ENCODE assay signal across 17 cellular contexts in genomic region chr2:133130548-133131246, GRCh38.
A peak's percentile ranks its signal among the peaks of the same experiment; 100 is the strongest.
DNase-seq lines count a peak whose midpoint lies in the region; ATAC-seq, FAIRE-seq and TF ChIP-seq lines count a peak whose summit lies in the region.
"Had no signal": no experiment of that assay in that cellular context is flagged by ENCODE, and none has a peak within 500 bp of the region (broad histone marks: within the 10 kb centered on the region; RNA-seq: fewer than 3 reads in every experiment).

No MANE protein-coding gene starts in this region.

- intact Hi-C loops in naive thymus-derived CD4-positive, alpha-beta T cell (cut with micrococcal nuclease): no loop called here

- H3K36me3 ChIP-seq in BE2C: no peaks in the 10 kb centered on the region
- H3K36me3 ChIP-seq in naive thymus-derived CD4-positive, alpha-beta T cell (ENCODE audit: control insufficient read depth in 2 of 3, insufficient read depth in 3 of 3, low read length in 3 of 3): no peaks in the 10 kb centered on the region
- H3K36me3 ChIP-seq: vagina had no signal

- DNase-seq in GM04504 (ENCODE audit: low read depth) (peak; percentile 4), LHCN-M2 (ENCODE audit: low read depth) (peak; percentile 68), amniotic epithelial cell (ENCODE audit: low read depth) (peak; percentile 33), pons (ENCODE audit: low spot score) (peak; percentile 28), BE2C (no peak), D721Med (ENCODE audit: insufficient read length, low spot score) (no peak)
- no peak for DNase-seq in naive thymus-derived CD4-positive, alpha-beta T cell
- DNase-seq: activated CD8-positive, alpha-beta memory T cell treated with anti-CD3 and anti-CD28 coated beads, Interleukin-2, amount 50 U/mL, for 48 hours; CD8-positive, alpha-beta T cell; HFFc6; hippocampal formation; NCI-H2171 treated with DMSO at 0.1 percent for 48 hours; nephron progenitor cell; right cardiac atrium; stimulated activated CD4-positive, alpha-beta T cell treated with anti-CD3 and anti-CD28 coated beads, Interleukin-2, amount 100 ng/mL, for 48 hours had no signal

- H3K4me3 ChIP-seq in BE2C (ENCODE audit: low read depth, low read length): no peak overlapping the region
- H3K4me3 ChIP-seq in naive thymus-derived CD4-positive, alpha-beta T cell (ENCODE audit: low read length): no peak overlapping the region
- H3K4me3 ChIP-seq: vagina had no signal

- H3K9me3 Mint-ChIP-seq in naive thymus-derived CD4-positive, alpha-beta T cell: peaks cover 0 to 13% (median 0%) of the 10 kb centered on the region in 11 donors
- H3K9me3 Mint-ChIP-seq: CD8-positive, alpha-beta T cell; HFFc6; nephron progenitor cell had no signal

- no peak for ATAC-seq in naive thymus-derived CD4-positive, alpha-beta T cell
- ATAC-seq: CD8-positive, alpha-beta T cell had no signal

- H3K4me1 ChIP-seq in BE2C: no peaks in the 10 kb centered on the region
- no peaks in the 10 kb centered on the region for H3K4me1 ChIP-seq in naive thymus-derived CD4-positive, alpha-beta T cell (ENCODE audit: control insufficient read depth in 2 of 2, insufficient read depth in 2 of 2, low read length in 2 of 2)
- H3K4me1 ChIP-seq: vagina had no signal

- H3K4me1 Mint-ChIP-seq in naive thymus-derived CD4-positive, alpha-beta T cell: no peaks in the 10 kb centered on the region
- H3K4me1 Mint-ChIP-seq: nephron progenitor cell had no signal

- CTCF ChIA-PET in naive thymus-derived CD4-positive, alpha-beta T cell (lab: Charles Lee): no interaction called here

- POLR2A ChIA-PET in naive thymus-derived CD4-positive, alpha-beta T cell (lab: Charles Lee): no interaction called here

- H3K36me3 Mint-ChIP-seq in naive thymus-derived CD4-positive, alpha-beta T cell: no peaks in the 10 kb centered on the region
- H3K36me3 Mint-ChIP-seq: activated naive CD8-positive, alpha-beta T cell; CD8-positive, alpha-beta T cell had no signal

- FAIRE-seq in D721Med (lab: Jason Lieb, UNC): no peak

- H3K4me3 Mint-ChIP-seq in naive thymus-derived CD4-positive, alpha-beta T cell: no peak overlapping the region
- H3K4me3 Mint-ChIP-seq: activated naive CD8-positive, alpha-beta T cell; CD8-positive, alpha-beta T cell; HFFc6; nephron progenitor cell had no signal

- no peak overlapping the region for H3K27ac ChIP-seq in naive thymus-derived CD4-positive, alpha-beta T cell (ENCODE audit: low read depth, low read length)
- H3K27ac ChIP-seq: vagina had no signal

- H3K9me3 ChIP-seq in BE2C: no peaks in the 10 kb centered on the region
- no peaks in the 10 kb centered on the region for H3K9me3 ChIP-seq in naive thymus-derived CD4-positive, alpha-beta T cell (ENCODE audit: control insufficient read depth in 2 of 3, low read length in 3 of 3)
- H3K9me3 ChIP-seq: vagina had no signal

- TF ChIP-seq CTCF in BE2C (IDR thresholded peaks at IDR 0.05; ENCODE audit: low read depth, low read length) (no peak), D721Med (IDR thresholded peaks at IDR 0.05; ENCODE audit: insufficient read depth, missing control alignments) (no peak)

- H3K27ac Mint-ChIP-seq in naive thymus-derived CD4-positive, alpha-beta T cell: no peak overlapping the region
- H3K27ac Mint-ChIP-seq: activated naive CD8-positive, alpha-beta T cell; CD8-positive, alpha-beta T cell; HFFc6; nephron progenitor cell had no signal

- H3K27me3 Mint-ChIP-seq in naive thymus-derived CD4-positive, alpha-beta T cell: no peaks in the 10 kb centered on the region
- H3K27me3 Mint-ChIP-seq: activated naive CD8-positive, alpha-beta T cell had no signal

- H3K27me3 ChIP-seq in BE2C: no peaks in the 10 kb centered on the region
- no peaks in the 10 kb centered on the region for H3K27me3 ChIP-seq in naive thymus-derived CD4-positive, alpha-beta T cell (ENCODE audit: control insufficient read depth in 2 of 2, insufficient read depth in 2 of 2, low read length in 2 of 2)
- H3K27me3 ChIP-seq: vagina had no signal

Comparison
In these comparisons a context has a peak if more than half of its experiments do, and no peak if none do; other contexts are left out.
1. DNase-seq: peak in GM04504 (single experiment), LHCN-M2 (single experiment), amniotic epithelial cell (single experiment) and pons (single experiment); none in BE2C (single experiment), naive thymus-derived CD4-positive, alpha-beta T cell (0 of 9) and D721Med (single experiment).